ENCODE assay signal across 11 cellular contexts in genomic region chr10:77164616-77165311, GRCh38.
DNase-seq lines count a peak whose midpoint lies in the region; ATAC-seq and TF ChIP-seq lines count a peak whose summit lies in the region.
"Had no signal": no experiment of that assay in that cellular context is flagged by ENCODE, and none has a peak within 500 bp of the region (broad histone marks: within the 10 kb centered on the region; RNA-seq: fewer than 3 reads in every experiment).

No MANE protein-coding gene starts in this region.

- DNase-seq in M059J (ENCODE audit: low read depth): peak; percentile 56
- peak; percentile 56 for DNase-seq in brain microvascular endothelial cell
- peak; percentile 31 to 70 for DNase-seq in lung microvascular endothelial cell (ENCODE audit: low read depth in 2 of 2)
- DNase-seq in aorta: no peak
- no peak for DNase-seq in NCI-H446 (lab: John Stamatoyannopoulos, UW)
- DNase-seq: activated CD4-positive, alpha-beta T cell treated with anti-CD3 and anti-CD28 coated beads, Interleukin-2, amount 10 ng/mL, durations not matched to agents 7 days and 5 days; Calu3; midbrain; NCI-H2081 treated with DMSO at 0.1 percent for 48 hours had no signal

- H3K27ac ChIP-seq in brain microvascular endothelial cell: no peak overlapping the region
- H3K27ac ChIP-seq in aorta (ENCODE audit: low read depth in 1 of 2, low read length in 2 of 2): peak overlapping the region; percentile 72 to 94

- intact Hi-C loops in aorta (cut with DNase I): no loop called here

- WGBS in aorta, 2 donors: 21 to 24% methylated on average over 5 of the region's 5 CpGs

- no peak for TF ChIP-seq CTCF in brain microvascular endothelial cell (IDR thresholded peaks at IDR 0.05; ENCODE audit: low read depth, low read length, missing control alignments)

- peak; percentile 31 for ATAC-seq in aorta (ENCODE audit: low FRiP score)
- ATAC-seq in GM19023 (IDR thresholded peaks at IDR 0.05; ENCODE audit: unreplicated experiment): no peak
- ATAC-seq in GM18870 (IDR thresholded peaks at IDR 0.05; ENCODE audit: unreplicated experiment): no peak

- no peaks in the 10 kb centered on the region for H3K9me3 ChIP-seq in aorta (ENCODE audit: control insufficient read depth, low read length)

- H3K4me1 ChIP-seq in aorta (ENCODE audit: control insufficient read depth in 1 of 2, insufficient read depth in 2 of 2, low read length in 2 of 2): peaks cover 7 to 16% of the 10 kb centered on the region in 2 donors

- in situ Hi-C loops in brain microvascular endothelial cell (cut with HindIII; ENCODE audit: low pct_ligation_motif_present, low sequenced_read_pairs): no loop called here

- H3K36me3 ChIP-seq in brain microvascular endothelial cell (replicated peaks) (no peaks in the 10 kb centered on the region), aorta (ENCODE audit: control insufficient read depth in 1 of 2, insufficient read depth in 2 of 2, low read length in 1 of 2) (no peaks in the 10 kb centered on the region)

- H3K4me3 ChIP-seq in brain microvascular endothelial cell (ENCODE audit: low read depth, low read length): no peak overlapping the region
- no peak overlapping the region for H3K4me3 ChIP-seq in aorta (ENCODE audit: low read length in 2 of 2)

- H3K27me3 ChIP-seq in brain microvascular endothelial cell (replicated peaks) (no peaks in the 10 kb centered on the region), aorta (ENCODE audit: control insufficient read depth in 1 of 2, insufficient read depth in 2 of 2, low read length in 1 of 2) (no peaks in the 10 kb centered on the region)

Comparison
In these comparisons a context has a peak if more than half of its experiments do, and no peak if none do; other contexts are left out.
1. DNase-seq: peak in M059J (single experiment), brain microvascular endothelial cell (single experiment) and lung microvascular endothelial cell (2 of 2); none in aorta (0 of 2) and NCI-H446 (0 of 2).